In the genomic region with DNA sequence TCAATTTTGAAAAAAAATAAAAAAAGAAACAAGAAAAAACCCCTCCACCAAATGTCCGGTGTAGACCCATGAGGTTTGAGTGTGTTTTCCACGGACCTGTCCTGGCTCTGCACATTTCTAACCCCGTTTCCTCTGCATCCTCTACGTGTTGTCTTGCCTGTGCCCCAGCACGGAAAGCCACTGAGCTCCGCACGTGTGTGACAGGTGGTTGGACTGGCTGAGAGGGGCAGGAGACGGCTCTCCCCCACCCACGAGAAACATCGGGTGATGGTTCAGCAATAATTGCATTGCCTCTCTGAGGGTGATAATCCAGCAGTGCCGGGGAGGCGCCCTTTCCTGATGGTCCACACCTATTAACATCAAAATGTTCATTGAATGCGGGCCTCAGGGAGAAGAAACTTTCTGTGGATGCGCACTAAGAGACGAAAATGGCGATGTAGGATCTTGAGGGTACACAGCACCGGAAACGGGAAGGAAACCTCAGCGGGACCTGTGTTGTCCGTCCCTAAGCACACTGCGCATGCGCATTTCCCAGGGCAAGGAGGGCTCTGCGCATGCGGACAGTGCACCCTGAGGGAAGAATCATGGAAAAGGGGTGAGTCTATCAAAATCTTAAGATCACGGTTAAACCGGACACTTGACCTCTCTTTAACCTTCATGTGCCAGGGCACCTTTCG, we compare ENCODE assay signal across 40 cellular contexts.
"Had no signal": no experiment of that assay in that cellular context is flagged by ENCODE, and none has a peak within 500 bp of the region (broad histone marks: within the 10 kb centered on the region; RNA-seq: fewer than 3 reads in every experiment).

No MANE protein-coding gene starts in this region.

- H3K4me1 Mint-ChIP-seq: activated CD4-positive, alpha-beta memory T cell treated with anti-CD3 and anti-CD28 coated beads, Interleukin-2, amount 10 ng/mL, durations not matched to agents 7 days and 5 days; activated CD8-positive, alpha-beta memory T cell treated with anti-CD3 and anti-CD28 coated beads, Interleukin-2, amount 10 ng/mL, durations not matched to agents 7 days and 5 days; activated naive CD8-positive, alpha-beta T cell treated with anti-CD3 and anti-CD28 coated beads for 36 hours had no signal

- H3K27ac Mint-ChIP-seq: activated CD4-positive, alpha-beta memory T cell treated with anti-CD3 and anti-CD28 coated beads, Interleukin-2, amount 10 ng/mL, durations not matched to agents 7 days and 5 days; activated CD8-positive, alpha-beta memory T cell treated with anti-CD3 and anti-CD28 coated beads, Interleukin-2, amount 10 ng/mL, durations not matched to agents 7 days and 5 days; activated naive CD8-positive, alpha-beta T cell treated with anti-CD3 and anti-CD28 coated beads for 36 hours had no signal

- H3K36me3 ChIP-seq: ascending aorta, MG63, Peyer's patch, WERI-Rb-1 had no signal

- H3K9me3 ChIP-seq: ascending aorta, body of pancreas, MG63, Peyer's patch had no signal

- DNase-seq: activated CD4-positive, alpha-beta memory T cell treated with anti-CD3 and anti-CD28 coated beads, Interleukin-2, amount 10 ng/mL, durations not matched to agents 7 days and 5 days; activated CD4-positive, alpha-beta T cell treated with anti-CD3 and anti-CD28 coated beads for 1 hour; activated CD4-positive, alpha-beta T cell treated with anti-CD3 and anti-CD28 coated beads for 48 hours; activated CD4-positive, CD25-positive, alpha-beta regulatory T cell; activated CD8-positive, alpha-beta memory T cell treated with anti-CD3 and anti-CD28 coated beads for 24 hours; activated CD8-positive, alpha-beta memory T cell treated with anti-CD3 and anti-CD28 coated beads, Interleukin-2, amount 10 ng/mL, durations not matched to agents 7 days and 5 days; activated CD8-positive, alpha-beta memory T cell treated with anti-CD3 and anti-CD28 coated beads, Interleukin-2, amount 50 U/mL, for 48 hours; activated effector memory CD4-positive, alpha-beta T cell treated with Interleukin-2 at 50 U/mL for 16 hours; activated naive CD4-positive, alpha-beta T cell treated with anti-CD3 and anti-CD28 coated beads, Interleukin-2, amount 50 U/mL, for 16 hours; activated naive CD8-positive, alpha-beta T cell treated with anti-CD3 and anti-CD28 coated beads for 36 hours; activated T-cell treated with anti-CD3 and anti-CD28 coated beads, Interleukin-2, amount 50 U/mL, for 48 hours; amniotic stem cell; body of pancreas; caudate nucleus; cerebellar nuclear complex; Kasumi-1; KG1; MG63; MV-4-11; NCI-H1092 treated with DMSO at 0.1 percent for 48 hours; NCI-H1417; NCI-H146; NCI-H187 treated with DMSO at 0.1 percent for 48 hours; NCI-H2081; NCI-H2171 treated with DMSO at 0.1 percent for 48 hours; NCI-H345; NCI-H524 treated with DMSO at 0.1 percent for 48 hours; NK-92 treated with Interleukin-12 subunit alpha and Interleukin-12 subunit beta, amount 100 ng/mL, for 24 hours; PC-3; Peyer's patch; SIG-M5; SW 1271; T-helper 1 cell; T-helper 2 cell; T-helper 9 cell; WERI-Rb-1 had no signal

- H3K27me3 Mint-ChIP-seq: activated CD4-positive, alpha-beta memory T cell treated with anti-CD3 and anti-CD28 coated beads, Interleukin-2, amount 10 ng/mL, durations not matched to agents 7 days and 5 days; activated CD8-positive, alpha-beta memory T cell treated with anti-CD3 and anti-CD28 coated beads, Interleukin-2, amount 10 ng/mL, durations not matched to agents 7 days and 5 days; activated naive CD8-positive, alpha-beta T cell treated with anti-CD3 and anti-CD28 coated beads for 36 hours had no signal

- H3K4me1 ChIP-seq: ascending aorta, Peyer's patch had no signal

- FAIRE-seq: colon had no signal

- ATAC-seq: activated CD8-positive, alpha-beta memory T cell treated with anti-CD3 and anti-CD28 coated beads, Interleukin-2, amount 10 ng/mL, durations not matched to agents 7 days and 5 days; body of pancreas; PC-3; Right ventricle myocardium inferior had no signal

- H3K36me3 Mint-ChIP-seq: activated CD8-positive, alpha-beta memory T cell treated with anti-CD3 and anti-CD28 coated beads, Interleukin-2, amount 10 ng/mL, durations not matched to agents 7 days and 5 days; activated naive CD8-positive, alpha-beta T cell treated with anti-CD3 and anti-CD28 coated beads for 36 hours had no signal

- H3K4me3 ChIP-seq: ascending aorta, body of pancreas, MG63, Peyer's patch had no signal

- H3K9me3 Mint-ChIP-seq: activated naive CD8-positive, alpha-beta T cell treated with anti-CD3 and anti-CD28 coated beads for 36 hours had no signal

- H3K27ac ChIP-seq: ascending aorta, body of pancreas, Peyer's patch, RWPE1, WERI-Rb-1 had no signal

- H3K27me3 ChIP-seq: ascending aorta, Peyer's patch had no signal

- H3K4me3 Mint-ChIP-seq: activated CD4-positive, alpha-beta memory T cell treated with anti-CD3 and anti-CD28 coated beads, Interleukin-2, amount 10 ng/mL, durations not matched to agents 7 days and 5 days; activated CD8-positive, alpha-beta memory T cell treated with anti-CD3 and anti-CD28 coated beads, Interleukin-2, amount 10 ng/mL, durations not matched to agents 7 days and 5 days; activated naive CD8-positive, alpha-beta T cell treated with anti-CD3 and anti-CD28 coated beads for 36 hours had no signal
